ENCODE assay signal across 9 cellular contexts in the genomic region with DNA sequence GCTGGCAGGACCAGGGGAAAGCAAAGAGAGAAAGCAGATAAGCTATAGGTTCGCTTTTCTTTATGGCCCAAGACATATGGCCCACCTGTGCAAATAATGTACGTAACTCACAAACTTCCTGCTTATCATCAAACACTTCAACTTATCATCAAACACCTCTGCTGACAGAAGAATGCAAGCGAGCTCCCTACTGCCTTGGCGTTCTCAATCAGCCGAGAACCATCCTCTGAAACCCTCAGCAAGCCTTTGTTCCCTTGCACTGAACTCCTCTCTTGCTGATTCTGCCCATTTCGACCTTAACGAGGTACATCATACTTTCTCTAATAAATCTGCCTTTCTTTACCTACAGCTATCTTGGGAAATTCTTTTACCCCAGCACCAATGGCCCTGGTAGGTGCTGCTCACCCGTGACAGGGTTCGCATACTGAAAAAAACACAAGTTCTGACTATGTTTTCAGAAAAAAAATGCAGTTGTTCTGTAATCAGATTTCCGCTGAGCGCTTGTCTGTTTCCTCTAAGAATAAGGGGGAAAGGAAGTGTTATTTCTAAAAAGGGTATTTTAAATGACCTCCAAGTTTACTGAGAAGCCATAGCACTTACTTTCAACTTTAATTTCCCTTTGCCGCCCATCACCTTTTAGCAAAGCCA. TPM values are rescaled to one million over a fixed set of nuclear protein-coding genes. Genes with fewer than 3 reads are reported as not detected.
A peak's percentile ranks its signal among the peaks of the same experiment; 100 is the strongest.
DNase-seq lines count a peak whose midpoint lies in the region; ATAC-seq lines count a peak whose summit lies in the region.
"Had no signal": no experiment of that assay in that cellular context is flagged by ENCODE, and none has a peak within 500 bp of the region (broad histone marks: within the 10 kb centered on the region; RNA-seq: fewer than 3 reads in every experiment).

No MANE protein-coding gene starts in this region.

- no peak for ATAC-seq in activated CD8-positive, alpha-beta T cell treated with anti-CD3 and anti-CD28 coated beads, Interleukin-2, amount 10 ng/mL, durations not matched to agents 7 days and 5 days
- peak; percentile 41 for ATAC-seq in left ventricle myocardium superior

- CTCF ChIA-PET in activated CD4-positive, alpha-beta T cell treated with anti-CD3 and anti-CD28 coated beads, Interleukin-2, amount 10 ng/mL, durations not matched to agents 7 days and 5 days (lab: Charles Lee) = interaction anchor here (1.0 to 2.7 kb wide), 4 partner anchors 8 to 96 kb away, joined by 3 to 14 read pairs (median 4); no protein-coding TSS in a partner anchor
- CTCF ChIA-PET in activated CD8-positive, alpha-beta T cell treated with anti-CD3 and anti-CD28 coated beads, Interleukin-2, amount 10 ng/mL, durations not matched to agents 7 days and 5 days (lab: Charles Lee) = interaction anchor here (1.2 to 5.8 kb wide), 9 partner anchors 8 to 205 kb away, joined by 3 to 95 read pairs (median 8); partner anchors contain the start of gene SERPINB1

- intact Hi-C loops in left ventricle myocardium superior (cut with micrococcal nuclease) = no loop called here

- H3K4me1 Mint-ChIP-seq in activated CD4-positive, alpha-beta T cell treated with anti-CD3 and anti-CD28 coated beads, Interleukin-2, amount 10 ng/mL, durations not matched to agents 7 days and 5 days = peaks cover 43% of the 10 kb centered on the region
- H3K4me1 Mint-ChIP-seq in activated CD8-positive, alpha-beta T cell treated with anti-CD3 and anti-CD28 coated beads, Interleukin-2, amount 10 ng/mL, durations not matched to agents 7 days and 5 days (ENCODE audit: low read depth) = peaks cover 48% of the 10 kb centered on the region

- peak overlapping the region; percentile 14 for H3K4me3 Mint-ChIP-seq in activated CD4-positive, alpha-beta T cell treated with anti-CD3 and anti-CD28 coated beads, Interleukin-2, amount 10 ng/mL, durations not matched to agents 7 days and 5 days
- H3K4me3 Mint-ChIP-seq in activated CD8-positive, alpha-beta T cell treated with anti-CD3 and anti-CD28 coated beads, Interleukin-2, amount 10 ng/mL, durations not matched to agents 7 days and 5 days = peak overlapping the region; percentile 67

- DNase-seq in activated CD4-positive, alpha-beta T cell treated with anti-CD3 and anti-CD28 coated beads, Interleukin-2, amount 10 ng/mL, durations not matched to agents 7 days and 5 days = no peak
- DNase-seq in activated CD4-positive, alpha-beta T cell treated with anti-CD3 and anti-CD28 coated beads for 4 hours = no peak
- no peak for DNase-seq in activated CD8-positive, alpha-beta T cell treated with anti-CD3 and anti-CD28 coated beads, Interleukin-2, amount 10 ng/mL, durations not matched to agents 7 days and 5 days
- no peak for DNase-seq in left ventricle myocardium superior
- peak; percentile 23 for DNase-seq in stimulated activated CD8-positive, alpha-beta memory T cell treated with anti-CD3 and anti-CD28 coated beads, Interleukin-4, amount 100 ng/mL, for 48 hours
- no peak for DNase-seq in NCI-H226
- no peak for DNase-seq in kidney tubule cell (ENCODE audit: low spot score)
- no peak for DNase-seq in H4 (ENCODE audit: low spot score)
- DNase-seq: NCI-H1417 had no signal

- peaks cover 15% of the 10 kb centered on the region for H3K9me3 Mint-ChIP-seq in activated CD4-positive, alpha-beta T cell treated with anti-CD3 and anti-CD28 coated beads, Interleukin-2, amount 10 ng/mL, durations not matched to agents 7 days and 5 days
- H3K9me3 Mint-ChIP-seq in activated CD8-positive, alpha-beta T cell treated with anti-CD3 and anti-CD28 coated beads, Interleukin-2, amount 10 ng/mL, durations not matched to agents 7 days and 5 days (ENCODE audit: insufficient read depth) = peaks cover 18% of the 10 kb centered on the region

- peaks cover 31% of the 10 kb centered on the region for H3K36me3 Mint-ChIP-seq in activated CD4-positive, alpha-beta T cell treated with anti-CD3 and anti-CD28 coated beads, Interleukin-2, amount 10 ng/mL, durations not matched to agents 7 days and 5 days (ENCODE audit: low read depth)
- H3K36me3 Mint-ChIP-seq in activated CD8-positive, alpha-beta T cell treated with anti-CD3 and anti-CD28 coated beads, Interleukin-2, amount 10 ng/mL, durations not matched to agents 7 days and 5 days (ENCODE audit: low read depth) = peaks cover 33% of the 10 kb centered on the region

- no peaks in the 10 kb centered on the region for H3K27me3 Mint-ChIP-seq in activated CD4-positive, alpha-beta T cell treated with anti-CD3 and anti-CD28 coated beads, Interleukin-2, amount 10 ng/mL, durations not matched to agents 7 days and 5 days
- H3K27me3 Mint-ChIP-seq in activated CD8-positive, alpha-beta T cell treated with anti-CD3 and anti-CD28 coated beads, Interleukin-2, amount 10 ng/mL, durations not matched to agents 7 days and 5 days (ENCODE audit: low read depth) = no peaks in the 10 kb centered on the region

- POLR2A ChIA-PET in activated CD4-positive, alpha-beta T cell treated with anti-CD3 and anti-CD28 coated beads, Interleukin-2, amount 10 ng/mL, durations not matched to agents 7 days and 5 days (lab: Charles Lee) = no interaction called here
- POLR2A ChIA-PET in activated CD8-positive, alpha-beta T cell treated with anti-CD3 and anti-CD28 coated beads, Interleukin-2, amount 10 ng/mL, durations not matched to agents 7 days and 5 days (lab: Charles Lee) = interaction anchor here (0.6 to 5.3 kb wide), 7 partner anchors 10 to 206 kb away, joined by 3 to 76 read pairs (median 4); partner anchors contain the start of genes RIPK1 and SERPINB1

- H3K27ac Mint-ChIP-seq in activated CD4-positive, alpha-beta T cell treated with anti-CD3 and anti-CD28 coated beads, Interleukin-2, amount 10 ng/mL, durations not matched to agents 7 days and 5 days = peak overlapping the region; percentile 79
- peak overlapping the region; percentile 93 for H3K27ac Mint-ChIP-seq in activated CD8-positive, alpha-beta T cell treated with anti-CD3 and anti-CD28 coated beads, Interleukin-2, amount 10 ng/mL, durations not matched to agents 7 days and 5 days

RNA-seq across cellular contexts. Expression of gene SERPINB6, which starts 28.3 kb away (rescaled TPM):
- total RNA-seq in activated CD4-positive, alpha-beta T cell treated with anti-CD3 and anti-CD28 coated beads, Interleukin-2, amount 10 ng/mL, durations not matched to agents 7 days and 5 days = 10 to 100 TPM in 1 of 2 experiments, 1 to 10 TPM in 1; 9.1 to 14.3 TPM
- 10 to 100 TPM; 51.0 to 52.8 TPM for total RNA-seq in activated CD8-positive, alpha-beta T cell treated with anti-CD3 and anti-CD28 coated beads, Interleukin-2, amount 10 ng/mL, durations not matched to agents 7 days and 5 days
- 277 TPM for total RNA-seq in left ventricle myocardium superior
- 107 and 115 TPM in 2 replicates for total RNA-seq in H4 (2014; rRNA removed; shearing (Covaris generic))

RNA-seq across cellular contexts. Expression of gene SERPINB9, which starts 39.9 kb away (rescaled TPM):
- 10 to 100 TPM; 40.2 to 49.4 TPM for total RNA-seq in activated CD4-positive, alpha-beta T cell treated with anti-CD3 and anti-CD28 coated beads, Interleukin-2, amount 10 ng/mL, durations not matched to agents 7 days and 5 days
- total RNA-seq in activated CD8-positive, alpha-beta T cell treated with anti-CD3 and anti-CD28 coated beads, Interleukin-2, amount 10 ng/mL, durations not matched to agents 7 days and 5 days = 10 to 100 TPM; 36.9 to 38.1 TPM
- 2.9 TPM for total RNA-seq in left ventricle myocardium superior
- not detected in 2 replicates for total RNA-seq in H4 (2014; rRNA removed; shearing (Covaris generic))

RNA-seq across cellular contexts. Expression of gene NQO2, which starts 56.7 kb away (rescaled TPM):
- 10 to 100 TPM; 37.5 to 43.2 TPM for total RNA-seq in activated CD4-positive, alpha-beta T cell treated with anti-CD3 and anti-CD28 coated beads, Interleukin-2, amount 10 ng/mL, durations not matched to agents 7 days and 5 days
- 10 to 100 TPM; 21.2 to 21.4 TPM for total RNA-seq in activated CD8-positive, alpha-beta T cell treated with anti-CD3 and anti-CD28 coated beads, Interleukin-2, amount 10 ng/mL, durations not matched to agents 7 days and 5 days
- total RNA-seq in left ventricle myocardium superior = 59.6 TPM
- 119 and 124 TPM in 2 replicates for total RNA-seq in H4 (2014; rRNA removed; shearing (Covaris generic))
